Comparison of ENCODE assay signal across 9 cellular contexts in genomic region chr11:86244063-86244521, GRCh38. TPM values are rescaled to one million over a fixed set of nuclear protein-coding genes. Genes with fewer than 3 reads are reported as not detected.
DNase-seq lines count a peak whose midpoint lies in the region; ATAC-seq and TF ChIP-seq lines count a peak whose summit lies in the region.
"Had no signal": no experiment of that assay in that cellular context is flagged by ENCODE, and none has a peak within 500 bp of the region (broad histone marks: within the 10 kb centered on the region; RNA-seq: fewer than 3 reads in every experiment).

No MANE protein-coding gene starts in this region.

- H3K27me3 Mint-ChIP-seq in natural killer cell treated with Interleukin-12 subunit alpha and Interleukin-12 subunit beta and Interleukin-15 and Interleukin-18, amount 100 ng/mL, for 72 hours: peaks cover 5 to 13% of the 10 kb centered on the region in 2 donors
- H3K27me3 Mint-ChIP-seq: IgD-negative memory B cell had no signal

- H3K36me3 Mint-ChIP-seq in natural killer cell treated with Interleukin-12 subunit alpha and Interleukin-12 subunit beta and Interleukin-15 and Interleukin-18, amount 100 ng/mL, for 72 hours: peaks cover 7% of the 10 kb centered on the region
- H3K36me3 Mint-ChIP-seq: IgD-negative memory B cell had no signal

- peak overlapping the region; percentile 98 for H3K27ac ChIP-seq in stomach smooth muscle (ENCODE audit: low read length)

- no peak overlapping the region for H3K27ac Mint-ChIP-seq in natural killer cell treated with Interleukin-12 subunit alpha and Interleukin-12 subunit beta and Interleukin-15 and Interleukin-18, amount 100 ng/mL, for 72 hours
- H3K27ac Mint-ChIP-seq: IgD-negative memory B cell had no signal

- H3K4me3 ChIP-seq in fibroblast of mammary gland (ENCODE audit: control insufficient read depth, low read depth, low read length): peak overlapping the region; percentile 93
- peak overlapping the region; percentile 97 to 99 for H3K4me3 ChIP-seq in stomach smooth muscle (ENCODE audit: low read length in 2 of 2)

- H3K36me3 ChIP-seq in stomach smooth muscle (ENCODE audit: control insufficient read depth in 2 of 2, insufficient read depth in 2 of 2, low read length in 2 of 2): no peaks in the 10 kb centered on the region

- DNase-seq in activated CD8-positive, alpha-beta memory T cell treated with anti-CD3 and anti-CD28 coated beads for 1 hour (ENCODE audit: extremely low read depth in 1 of 2, low read depth in 1 of 2): peak; percentile 70 to 80
- no peak for DNase-seq in activated CD8-positive, alpha-beta memory T cell treated with anti-CD3 and anti-CD28 coated beads for 24 hours
- peak; percentile 91 for DNase-seq in HEK293T (ENCODE audit: extremely low spot score)
- DNase-seq in NCI-H1694 (lab: John Stamatoyannopoulos, UW): peak; percentile 67
- peak; percentile 80 for DNase-seq in activated T-cell treated with anti-CD3 and anti-CD28 coated beads for 48 hours (ENCODE audit: low read depth)
- peak; percentile 83 for DNase-seq in fibroblast of mammary gland (ENCODE audit: low read depth)
- DNase-seq in natural killer cell treated with Interleukin-12 subunit alpha and Interleukin-12 subunit beta and Interleukin-15 and Interleukin-18, amount 100 ng/mL, for 72 hours (ENCODE audit: low spot score): peak; percentile 91

- peak overlapping the region; percentile 91 to 98 for H3K9ac ChIP-seq in stomach smooth muscle (ENCODE audit: low read length in 2 of 2)

- H3K4me1 Mint-ChIP-seq in natural killer cell treated with Interleukin-12 subunit alpha and Interleukin-12 subunit beta and Interleukin-15 and Interleukin-18, amount 100 ng/mL, for 72 hours (ENCODE audit: low read depth in 2 of 2): peaks cover 27 to 28% of the 10 kb centered on the region in 2 donors

- CTCF ChIA-PET in HEK293T (lab: Yijun Ruan, JAX): interaction anchor here (0.6 kb wide), 1 partner anchor 1860 kb away, joined by 3 read pairs; no protein-coding TSS in a partner anchor

- peaks cover 3% of the 10 kb centered on the region for H3K4me1 ChIP-seq in stomach smooth muscle (ENCODE audit: control insufficient read depth, insufficient read depth, low read length)

- no peaks in the 10 kb centered on the region for H3K27me3 ChIP-seq in stomach smooth muscle (ENCODE audit: control insufficient read depth in 1 of 2, insufficient read depth in 2 of 2, low read length in 2 of 2)

- H3K4me3 Mint-ChIP-seq in natural killer cell treated with Interleukin-12 subunit alpha and Interleukin-12 subunit beta and Interleukin-15 and Interleukin-18, amount 100 ng/mL, for 72 hours: no peak overlapping the region
- H3K4me3 Mint-ChIP-seq: IgD-negative memory B cell had no signal

- peak; percentile 85 for ATAC-seq in natural killer cell treated with Interleukin-12 subunit alpha and Interleukin-12 subunit beta and Interleukin-15 and Interleukin-18, amount 100 ng/mL, for 72 hours

- POLR2A ChIA-PET in HEK293T (lab: Yijun Ruan, JAX): interaction anchor here (1.2 kb wide), 1 partner anchor 9 kb away, joined by 3 read pairs; no protein-coding TSS in a partner anchor

- no peak for TF ChIP-seq CTCF in fibroblast of mammary gland (conservative IDR thresholded peaks at IDR 0.05; ENCODE audit: control insufficient read depth, insufficient read depth, low read depth, low read length)

- no peaks in the 10 kb centered on the region for H3K9me3 Mint-ChIP-seq in natural killer cell treated with Interleukin-12 subunit alpha and Interleukin-12 subunit beta and Interleukin-15 and Interleukin-18, amount 100 ng/mL, for 72 hours
- H3K9me3 Mint-ChIP-seq: IgD-negative memory B cell had no signal

- H3K9me3 ChIP-seq in stomach smooth muscle (ENCODE audit: control insufficient read depth in 2 of 2, low read length in 2 of 2): no peaks in the 10 kb centered on the region

TF ChIP-seq in HEK293T, 16 proteins besides CTCF, POLR2A, EP300 and RAD21:
- peak; percentile 13; the same call in 1 of the 2 replicates for TF ChIP-seq NFRKB (IDR thresholded peaks at IDR 0.05)
- TF ChIP-seq CTBP1 (IDR thresholded peaks at IDR 0.05; ENCODE audit: borderline replicate concordance): no peak
- TF ChIP-seq FOXM1 (IDR thresholded peaks at IDR 0.05; ENCODE audit: borderline replicate concordance): no peak
- no peak for TF ChIP-seq L3MBTL2 (conservative IDR thresholded peaks at IDR 0.05)

RNA-seq across cellular contexts. Expression of gene EED, which starts 0.5 kb away (rescaled TPM):
- total RNA-seq in natural killer cell treated with Interleukin-12 subunit alpha and Interleukin-12 subunit beta and Interleukin-15 and Interleukin-18, amount 100 ng/mL, for 72 hours: 100 to 1,000 TPM in 1 of 2 donors, 10 to 100 TPM in 1; 89.3 to 143 TPM

RNA-seq across cellular contexts. Expression of gene HIKESHI, which starts 57.9 kb away (rescaled TPM):
- 10 to 100 TPM; 42.7 to 64.3 TPM for total RNA-seq in natural killer cell treated with Interleukin-12 subunit alpha and Interleukin-12 subunit beta and Interleukin-15 and Interleukin-18, amount 100 ng/mL, for 72 hours
